In the genomic region with DNA sequence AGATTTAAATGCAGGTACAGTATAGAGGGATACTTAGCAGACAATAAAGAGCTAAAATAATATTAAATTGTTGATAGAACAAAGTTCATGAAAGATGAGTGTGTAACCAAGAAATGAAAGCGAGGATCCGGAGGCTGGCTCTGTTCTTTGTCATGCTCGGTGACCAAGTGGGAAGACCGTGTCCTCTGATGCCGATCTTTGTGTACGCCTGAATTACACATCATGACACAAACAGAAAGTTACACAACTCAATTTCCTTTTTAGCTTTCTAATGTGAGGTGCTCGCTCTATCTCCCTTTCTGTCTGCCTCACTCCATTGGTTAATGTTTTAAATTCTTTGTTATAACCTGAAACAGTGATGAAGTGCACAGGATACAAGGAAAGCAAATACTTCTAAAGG, we compare ENCODE assay signal across 18 cellular contexts.
"Had no signal": no experiment of that assay in that cellular context is flagged by ENCODE, and none has a peak within 500 bp of the region (broad histone marks: within the 10 kb centered on the region; RNA-seq: fewer than 3 reads in every experiment).

No MANE protein-coding gene starts in this region.

- ATAC-seq: activated T-cell treated with anti-CD3 and anti-CD28 coated beads, Interleukin-2, amount 50 U/mL, for 72 hours; pancreas; stimulated activated naive CD8-positive, alpha-beta T cell treated with anti-CD3 and anti-CD28 coated beads, Interleukin-15, amount 100 ng/mL, for 72 hours had no signal

- DNase-seq: activated CD4-positive, alpha-beta memory T cell treated with anti-CD3 and anti-CD28 coated beads for 36 hours; activated gamma-delta T cell treated with Interleukin-2 at 50 U/mL for 16 hours; activated naive CD8-positive, alpha-beta T cell treated with anti-CD3 and anti-CD28 coated beads for 36 hours; activated T-cell treated with anti-CD3 and anti-CD28 coated beads, Interleukin-2, amount 50 U/mL, for 72 hours; brain microvascular endothelial cell; dermis blood vessel endothelial cell; endodermal cell; foreskin fibroblast; head of caudate nucleus; islet precursor cell; left ventricle myocardium inferior; mesendoderm; pancreas; retina; stimulated activated CD4-positive, alpha-beta T cell treated with anti-CD3 and anti-CD28 coated beads, Interleukin-4, amount 100 ng/mL, for 24 hours; stimulated activated naive CD8-positive, alpha-beta T cell treated with anti-CD3 and anti-CD28 coated beads, Interleukin-15, amount 100 ng/mL, for 72 hours; T-helper 9 cell; testis had no signal
